In the genomic region with DNA sequence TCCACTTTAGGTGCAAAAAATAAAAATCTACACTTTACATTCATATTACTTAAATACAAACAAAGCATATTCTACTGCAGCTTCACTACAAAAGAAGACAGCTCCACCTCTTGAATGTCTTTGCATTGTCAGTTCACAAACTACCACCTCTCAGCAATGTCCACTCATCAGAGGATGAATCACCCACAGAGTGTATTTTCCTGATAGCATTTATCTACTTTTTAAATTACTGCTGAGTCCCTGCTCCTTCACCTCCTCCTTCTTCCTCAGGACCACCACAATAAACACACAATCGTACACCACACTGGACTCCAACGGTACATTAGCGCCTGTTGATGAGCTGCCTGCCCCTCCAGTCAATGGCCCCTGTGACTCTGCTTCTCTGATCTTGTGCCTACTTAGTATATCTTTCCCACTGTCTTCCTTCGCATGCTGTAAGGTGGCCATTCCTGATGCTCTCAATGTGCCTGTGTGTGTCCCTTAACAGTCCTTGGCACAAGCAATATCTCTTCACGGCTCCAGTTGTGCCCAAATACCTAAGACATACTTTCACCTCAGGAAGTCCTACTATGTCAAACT, we compare ENCODE assay signal across 1 cellular context.
TF ChIP-seq lines count a peak whose summit lies in the region.

No MANE protein-coding gene starts in this region.

TF ChIP-seq in K562, 482 proteins besides CTCF, POLR2A, EP300 and RAD21 (continued from another document and continues in another):
- TF ChIP-seq MXD1 (CRISPR knock-in tag; IDR thresholded peaks at IDR 0.05; ENCODE audit: borderline replicate concordance, poor library complexity, severe bottlenecking): no peak
- TF ChIP-seq FOXJ2 (tag; IDR thresholded peaks at IDR 0.05): no peak
- no peak for TF ChIP-seq ZNF668 (CRISPR knock-in tag; IDR thresholded peaks at IDR 0.05)
- TF ChIP-seq ZNF445 (CRISPR knock-in tag; IDR thresholded peaks at IDR 0.05; ENCODE audit: low read depth): no peak
- TF ChIP-seq NUFIP1 (IDR thresholded peaks at IDR 0.05; ENCODE audit: partially characterized antibody): no peak
- no peak for TF ChIP-seq ZNF24 (IDR thresholded peaks at IDR 0.05)
- TF ChIP-seq ZSCAN29 (IDR thresholded peaks at IDR 0.05): no peak
- TF ChIP-seq NELFE (IDR thresholded peaks at IDR 0.05; ENCODE audit: insufficient read depth, insufficient read length): no peak
- TF ChIP-seq ZBTB1 (CRISPR knock-in tag; IDR thresholded peaks at IDR 0.05; ENCODE audit: borderline replicate concordance, low read depth): no peak
- no peak for TF ChIP-seq THRAP3 (IDR thresholded peaks at IDR 0.05; ENCODE audit: borderline replicate concordance)
- TF ChIP-seq, protein P1, sequence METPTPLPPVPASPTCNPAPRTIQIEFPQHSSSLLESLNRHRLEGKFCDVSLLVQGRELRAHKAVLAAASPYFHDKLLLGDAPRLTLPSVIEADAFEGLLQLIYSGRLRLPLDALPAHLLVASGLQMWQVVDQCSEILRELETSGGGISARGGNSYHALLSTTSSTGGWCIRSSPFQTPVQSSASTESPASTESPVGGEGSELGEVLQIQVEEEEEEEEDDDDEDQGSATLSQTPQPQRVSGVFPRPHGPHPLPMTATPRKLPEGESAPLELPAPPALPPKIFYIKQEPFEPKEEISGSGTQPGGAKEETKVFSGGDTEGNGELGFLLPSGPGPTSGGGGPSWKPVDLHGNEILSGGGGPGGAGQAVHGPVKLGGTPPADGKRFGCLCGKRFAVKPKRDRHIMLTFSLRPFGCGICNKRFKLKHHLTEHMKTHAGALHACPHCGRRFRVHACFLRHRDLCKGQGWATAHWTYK (CRISPR knock-in tag; IDR thresholded peaks at IDR 0.05): no peak
- TF ChIP-seq TEAD1 (CRISPR knock-in tag; IDR thresholded peaks at IDR 0.05): no peak
- TF ChIP-seq ILF3 (IDR thresholded peaks at IDR 0.05; ENCODE audit: borderline replicate concordance): no peak
- TF ChIP-seq, protein P2, sequence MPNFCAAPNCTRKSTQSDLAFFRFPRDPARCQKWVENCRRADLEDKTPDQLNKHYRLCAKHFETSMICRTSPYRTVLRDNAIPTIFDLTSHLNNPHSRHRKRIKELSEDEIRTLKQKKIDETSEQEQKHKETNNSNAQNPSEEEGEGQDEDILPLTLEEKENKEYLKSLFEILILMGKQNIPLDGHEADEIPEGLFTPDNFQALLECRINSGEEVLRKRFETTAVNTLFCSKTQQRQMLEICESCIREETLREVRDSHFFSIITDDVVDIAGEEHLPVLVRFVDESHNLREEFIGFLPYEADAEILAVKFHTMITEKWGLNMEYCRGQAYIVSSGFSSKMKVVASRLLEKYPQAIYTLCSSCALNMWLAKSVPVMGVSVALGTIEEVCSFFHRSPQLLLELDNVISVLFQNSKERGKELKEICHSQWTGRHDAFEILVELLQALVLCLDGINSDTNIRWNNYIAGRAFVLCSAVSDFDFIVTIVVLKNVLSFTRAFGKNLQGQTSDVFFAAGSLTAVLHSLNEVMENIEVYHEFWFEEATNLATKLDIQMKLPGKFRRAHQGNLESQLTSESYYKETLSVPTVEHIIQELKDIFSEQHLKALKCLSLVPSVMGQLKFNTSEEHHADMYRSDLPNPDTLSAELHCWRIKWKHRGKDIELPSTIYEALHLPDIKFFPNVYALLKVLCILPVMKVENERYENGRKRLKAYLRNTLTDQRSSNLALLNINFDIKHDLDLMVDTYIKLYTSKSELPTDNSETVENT (CRISPR knock-in tag; IDR thresholded peaks at IDR 0.05): no peak
- no peak for TF ChIP-seq EGR1 (conservative IDR thresholded peaks at IDR 0.05)
- TF ChIP-seq BMI1 (IDR thresholded peaks at IDR 0.05; ENCODE audit: low read length): no peak
- TF ChIP-seq ETS2 (tag; IDR thresholded peaks at IDR 0.05; ENCODE audit: borderline replicate concordance, poor library complexity, severe bottlenecking): no peak
- TF ChIP-seq ARID1B (IDR thresholded peaks at IDR 0.05): peak; percentile 95
- TF ChIP-seq MEIS2 (IDR thresholded peaks at IDR 0.05; ENCODE audit: partially characterized antibody): peak; percentile 54
- no peak for TF ChIP-seq COPS2 (conservative IDR thresholded peaks at IDR 0.05)
- no peak for TF ChIP-seq ZBTB43 (CRISPR knock-in tag; IDR thresholded peaks at IDR 0.05)
- TF ChIP-seq TCF7 (IDR thresholded peaks at IDR 0.05; ENCODE audit: borderline replicate concordance): no peak
- TF ChIP-seq SMARCA5 (IDR thresholded peaks at IDR 0.05): no peak
- TF ChIP-seq MAFF (IDR thresholded peaks at IDR 0.05; ENCODE audit: low read length): 0 out of 2 replicates have a peak, but pooled peaks have one; percentile 21
- TF ChIP-seq MCM3 (IDR thresholded peaks at IDR 0.05): no peak
- no peak for TF ChIP-seq KLF13 (tag; IDR thresholded peaks at IDR 0.05; ENCODE audit: borderline replicate concordance, low read depth)
- TF ChIP-seq ARHGAP35 (IDR thresholded peaks at IDR 0.05; ENCODE audit: partially characterized antibody): no peak
- no peak for TF ChIP-seq ZNF239 (CRISPR knock-in tag; IDR thresholded peaks at IDR 0.05)
- TF ChIP-seq CSDE1 (IDR thresholded peaks at IDR 0.05): no peak
- no peak for TF ChIP-seq POLR2AphosphoS2 (IDR thresholded peaks at IDR 0.05; ENCODE audit: low read length)
- peak; percentile 46; the same call in 1 of the 2 replicates for TF ChIP-seq ZEB2 (IDR thresholded peaks at IDR 0.05)
- no peak for TF ChIP-seq BRF1 (IDR thresholded peaks at IDR 0.05; ENCODE audit: borderline replicate concordance, extremely low read depth, insufficient read length)
- TF ChIP-seq BCLAF1 (IDR thresholded peaks at IDR 0.05; ENCODE audit: borderline replicate concordance in 1 of 2, control insufficient read depth in 1 of 2, low read depth in 2 of 2, low read length in 1 of 2): no peak
- TF ChIP-seq FUS (optimal IDR thresholded peaks at IDR 0.05; ENCODE audit: low read depth, low read length): no peak
- TF ChIP-seq NFIC (IDR thresholded peaks at IDR 0.05): no peak
- TF ChIP-seq NR2C2 (CRISPR knock-in tag; IDR thresholded peaks at IDR 0.05): no peak
- no peak for TF ChIP-seq NR2C2 (tag; IDR thresholded peaks at IDR 0.05)
- no peak for TF ChIP-seq ZFX (CRISPR knock-in tag; IDR thresholded peaks at IDR 0.05)
- TF ChIP-seq SRF (CRISPR knock-in tag; IDR thresholded peaks at IDR 0.05): no peak
- no peak for TF ChIP-seq ZBED1 (IDR thresholded peaks at IDR 0.05)
- TF ChIP-seq ZBTB34 (CRISPR knock-in tag; IDR thresholded peaks at IDR 0.05): no peak
- no peak for TF ChIP-seq ZBTB8A (IDR thresholded peaks at IDR 0.05; ENCODE audit: partially characterized antibody)
- TF ChIP-seq, protein P3, sequence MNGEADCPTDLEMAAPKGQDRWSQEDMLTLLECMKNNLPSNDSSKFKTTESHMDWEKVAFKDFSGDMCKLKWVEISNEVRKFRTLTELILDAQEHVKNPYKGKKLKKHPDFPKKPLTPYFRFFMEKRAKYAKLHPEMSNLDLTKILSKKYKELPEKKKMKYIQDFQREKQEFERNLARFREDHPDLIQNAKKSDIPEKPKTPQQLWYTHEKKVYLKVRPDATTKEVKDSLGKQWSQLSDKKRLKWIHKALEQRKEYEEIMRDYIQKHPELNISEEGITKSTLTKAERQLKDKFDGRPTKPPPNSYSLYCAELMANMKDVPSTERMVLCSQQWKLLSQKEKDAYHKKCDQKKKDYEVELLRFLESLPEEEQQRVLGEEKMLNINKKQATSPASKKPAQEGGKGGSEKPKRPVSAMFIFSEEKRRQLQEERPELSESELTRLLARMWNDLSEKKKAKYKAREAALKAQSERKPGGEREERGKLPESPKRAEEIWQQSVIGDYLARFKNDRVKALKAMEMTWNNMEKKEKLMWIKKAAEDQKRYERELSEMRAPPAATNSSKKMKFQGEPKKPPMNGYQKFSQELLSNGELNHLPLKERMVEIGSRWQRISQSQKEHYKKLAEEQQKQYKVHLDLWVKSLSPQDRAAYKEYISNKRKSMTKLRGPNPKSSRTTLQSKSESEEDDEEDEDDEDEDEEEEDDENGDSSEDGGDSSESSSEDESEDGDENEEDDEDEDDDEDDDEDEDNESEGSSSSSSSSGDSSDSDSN (IDR thresholded peaks at IDR 0.05; ENCODE audit: borderline replicate concordance in 1 of 2, low read depth in 2 of 2, low read length in 2 of 2): no peak
- TF ChIP-seq STAT5A (IDR thresholded peaks at IDR 0.05; ENCODE audit: borderline replicate concordance, low read length): peak; percentile 44; the same call in 1 of the 2 replicates
- no peak for TF ChIP-seq JUNB (CRISPR knock-in tag; conservative IDR thresholded peaks at IDR 0.05)
- TF ChIP-seq, protein P4, sequence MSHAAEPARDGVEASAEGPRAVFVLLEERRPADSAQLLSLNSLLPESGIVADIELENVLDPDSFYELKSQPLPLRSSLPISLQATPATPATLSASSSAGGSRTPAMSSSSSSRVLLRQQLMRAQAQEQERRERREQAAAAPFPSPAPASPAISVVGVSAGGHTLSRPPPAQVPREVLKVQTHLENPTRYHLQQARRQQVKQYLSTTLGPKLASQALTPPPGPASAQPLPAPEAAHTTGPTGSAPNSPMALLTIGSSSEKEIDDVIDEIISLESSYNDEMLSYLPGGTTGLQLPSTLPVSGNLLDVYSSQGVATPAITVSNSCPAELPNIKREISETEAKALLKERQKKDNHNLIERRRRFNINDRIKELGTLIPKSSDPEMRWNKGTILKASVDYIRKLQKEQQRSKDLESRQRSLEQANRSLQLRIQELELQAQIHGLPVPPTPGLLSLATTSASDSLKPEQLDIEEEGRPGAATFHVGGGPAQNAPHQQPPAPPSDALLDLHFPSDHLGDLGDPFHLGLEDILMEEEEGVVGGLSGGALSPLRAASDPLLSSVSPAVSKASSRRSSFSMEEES (CRISPR knock-in tag; IDR thresholded peaks at IDR 0.05): no peak
- TF ChIP-seq HOXB6 (CRISPR knock-in tag; IDR thresholded peaks at IDR 0.05; ENCODE audit: borderline replicate concordance): no peak
- no peak for TF ChIP-seq SP1 (CRISPR knock-in tag; IDR thresholded peaks at IDR 0.05)
- TF ChIP-seq PHF20 (IDR thresholded peaks at IDR 0.05; ENCODE audit: partially characterized antibody): no peak
- TF ChIP-seq RNF2 (IDR thresholded peaks at IDR 0.05): no peak
- no peak for TF ChIP-seq POU5F1 (IDR thresholded peaks at IDR 0.05; ENCODE audit: borderline replicate concordance, low read depth, low read length, partially characterized antibody)
- no peak for TF ChIP-seq E2F6 (IDR thresholded peaks at IDR 0.05; ENCODE audit: borderline replicate concordance in 1 of 2, extremely low read depth in 1 of 2, insufficient read depth in 1 of 2, insufficient read length in 1 of 2, low read depth in 1 of 2, low read length in 1 of 2, poor library complexity in 1 of 2, severe bottlenecking in 1 of 2)
- TF ChIP-seq, protein P5, sequence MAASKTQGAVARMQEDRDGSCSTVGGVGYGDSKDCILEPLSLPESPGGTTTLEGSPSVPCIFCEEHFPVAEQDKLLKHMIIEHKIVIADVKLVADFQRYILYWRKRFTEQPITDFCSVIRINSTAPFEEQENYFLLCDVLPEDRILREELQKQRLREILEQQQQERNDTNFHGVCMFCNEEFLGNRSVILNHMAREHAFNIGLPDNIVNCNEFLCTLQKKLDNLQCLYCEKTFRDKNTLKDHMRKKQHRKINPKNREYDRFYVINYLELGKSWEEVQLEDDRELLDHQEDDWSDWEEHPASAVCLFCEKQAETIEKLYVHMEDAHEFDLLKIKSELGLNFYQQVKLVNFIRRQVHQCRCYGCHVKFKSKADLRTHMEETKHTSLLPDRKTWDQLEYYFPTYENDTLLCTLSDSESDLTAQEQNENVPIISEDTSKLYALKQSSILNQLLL (CRISPR knock-in tag; IDR thresholded peaks at IDR 0.05; ENCODE audit: borderline replicate concordance): no peak
- no peak for TF ChIP-seq IRF2 (CRISPR knock-in tag; IDR thresholded peaks at IDR 0.05)
